ENCODE assay signal across 10 cellular contexts in genomic region chr3:112681822-112682325, GRCh38. TPM values are rescaled to one million over a fixed set of nuclear protein-coding genes. Genes with fewer than 3 reads are reported as not detected.
DNase-seq lines count a peak whose midpoint lies in the region; ATAC-seq and TF ChIP-seq lines count a peak whose summit lies in the region.
"Had no signal": no experiment of that assay in that cellular context is flagged by ENCODE, and none has a peak within 500 bp of the region (broad histone marks: within the 10 kb centered on the region; RNA-seq: fewer than 3 reads in every experiment).

No MANE protein-coding gene starts in this region.

- no peak overlapping the region for H3K4me3 Mint-ChIP-seq in activated T-cell treated with anti-CD3 and anti-CD28 coated beads, Interleukin-2, amount 50 U/mL, for 72 hours
- H3K4me3 Mint-ChIP-seq in activated T-cell treated with anti-CD3 and anti-CD28 coated beads, Interleukin-2, amount 50 U/mL, for 4 hours = no peak overlapping the region
- H3K4me3 Mint-ChIP-seq in activated CD4-positive, alpha-beta T cell treated with anti-CD3 and anti-CD28 coated beads for 36 hours = no peak overlapping the region
- H3K4me3 Mint-ChIP-seq: activated CD8-positive, alpha-beta memory T cell treated with anti-CD3 and anti-CD28 coated beads, Interleukin-2, amount 10 ng/mL, durations not matched to agents 7 days and 5 days had no signal

- no peak for TF ChIP-seq POLR2A in thyroid gland (IDR thresholded peaks at IDR 0.05)

- DNase-seq in activated T-cell treated with anti-CD3 and anti-CD28 coated beads, Interleukin-2, amount 50 U/mL, for 72 hours = no peak
- no peak for DNase-seq in activated T-cell treated with anti-CD3 and anti-CD28 coated beads, Interleukin-2, amount 50 U/mL, for 4 hours
- DNase-seq in RWPE2 (ENCODE audit: low spot score) = no peak
- peak; percentile 95 for DNase-seq in fibroblast of peridontal ligament (ENCODE audit: extremely low read depth)
- DNase-seq in thyroid gland = peak in 1 of 2 donors; percentile 20
- no peak for DNase-seq in stimulated activated CD4-positive, alpha-beta T cell treated with anti-CD3 and anti-CD28 coated beads, Interleukin-4, amount 100 ng/mL, for 4 hours
- no peak for DNase-seq in activated CD4-positive, alpha-beta T cell treated with anti-CD3 and anti-CD28 coated beads for 36 hours
- DNase-seq: activated CD8-positive, alpha-beta memory T cell treated with anti-CD3 and anti-CD28 coated beads, Interleukin-2, amount 10 ng/mL, durations not matched to agents 7 days and 5 days had no signal

- H3K27me3 ChIP-seq in RWPE2 (ENCODE audit: insufficient read depth, poor library complexity, severe bottlenecking) = no peaks in the 10 kb centered on the region
- no peaks in the 10 kb centered on the region for H3K27me3 ChIP-seq in thyroid gland
- H3K27me3 ChIP-seq: BLaER1 had no signal

- 55 to 56% methylated on average over 2 of the region's 2 CpGs for WGBS in thyroid gland, 2 donors

- peak overlapping the region; percentile 55 for H3K27ac Mint-ChIP-seq in activated T-cell treated with anti-CD3 and anti-CD28 coated beads, Interleukin-2, amount 50 U/mL, for 72 hours
- no peak overlapping the region for H3K27ac Mint-ChIP-seq in activated CD4-positive, alpha-beta T cell treated with anti-CD3 and anti-CD28 coated beads for 36 hours
- H3K27ac Mint-ChIP-seq: activated CD8-positive, alpha-beta memory T cell treated with anti-CD3 and anti-CD28 coated beads, Interleukin-2, amount 10 ng/mL, durations not matched to agents 7 days and 5 days had no signal

- H3K36me3 Mint-ChIP-seq in activated T-cell treated with anti-CD3 and anti-CD28 coated beads, Interleukin-2, amount 50 U/mL, for 72 hours (ENCODE audit: insufficient read depth in 2 of 2) = no peaks in the 10 kb centered on the region
- no peaks in the 10 kb centered on the region for H3K36me3 Mint-ChIP-seq in activated T-cell treated with anti-CD3 and anti-CD28 coated beads, Interleukin-2, amount 50 U/mL, for 4 hours (ENCODE audit: insufficient read depth)
- no peaks in the 10 kb centered on the region for H3K36me3 Mint-ChIP-seq in activated CD4-positive, alpha-beta T cell treated with anti-CD3 and anti-CD28 coated beads for 36 hours (ENCODE audit: low read depth)

- intact Hi-C loops in thyroid gland (cut with DNase I) = no loop called here
- intact Hi-C loops in activated CD4-positive, alpha-beta T cell treated with anti-CD3 and anti-CD28 coated beads for 36 hours (cut with DNase I, micrococcal nuclease) = no loop called here

- no peak overlapping the region for H3K4me3 ChIP-seq in RWPE2 (ENCODE audit: severe bottlenecking)
- H3K4me3 ChIP-seq in thyroid gland (replicated peaks in 1 of 3) = no peak overlapping the region
- H3K4me3 ChIP-seq: BLaER1 had no signal

- peaks cover 22% of the 10 kb centered on the region for H3K27me3 Mint-ChIP-seq in activated T-cell treated with anti-CD3 and anti-CD28 coated beads, Interleukin-2, amount 50 U/mL, for 72 hours (ENCODE audit: low read depth)
- H3K27me3 Mint-ChIP-seq in activated T-cell treated with anti-CD3 and anti-CD28 coated beads, Interleukin-2, amount 50 U/mL, for 4 hours (ENCODE audit: low read depth) = peaks cover 3% of the 10 kb centered on the region
- H3K27me3 Mint-ChIP-seq in activated CD4-positive, alpha-beta T cell treated with anti-CD3 and anti-CD28 coated beads for 36 hours = peaks cover 8% of the 10 kb centered on the region

- POLR2A ChIA-PET in activated CD4-positive, alpha-beta T cell treated with anti-CD3 and anti-CD28 coated beads for 36 hours (lab: Charles Lee) = interaction anchor here (0.6 kb wide), 1 partner anchor 856 kb away, joined by 4 read pairs; no protein-coding TSS in a partner anchor

- H3K27ac ChIP-seq in RWPE2 (ENCODE audit: poor library complexity, severe bottlenecking) (peak overlapping the region; percentile 79), thyroid gland (peak overlapping the region; percentile 34 to 75 (median 59))
- H3K27ac ChIP-seq: BLaER1 had no signal

- TF ChIP-seq CTCF in RWPE2 (IDR thresholded peaks at IDR 0.05; ENCODE audit: poor library complexity, severe bottlenecking) (no peak), thyroid gland (IDR thresholded peaks at IDR 0.05) (no peak)

- H3K36me3 ChIP-seq in RWPE2 (ENCODE audit: low read depth) (no peaks in the 10 kb centered on the region), thyroid gland (no peaks in the 10 kb centered on the region)
- H3K36me3 ChIP-seq: BLaER1 had no signal

- peaks cover 32% of the 10 kb centered on the region for H3K4me1 ChIP-seq in RWPE2 (ENCODE audit: insufficient read depth, poor library complexity, severe bottlenecking)
- H3K4me1 ChIP-seq in thyroid gland = peaks cover 21 to 27% of the 10 kb centered on the region in 2 donors
- H3K4me1 ChIP-seq: BLaER1 had no signal

- H3K9me3 ChIP-seq in RWPE2 (ENCODE audit: severe bottlenecking) (no peaks in the 10 kb centered on the region), thyroid gland (no peaks in the 10 kb centered on the region)
- H3K9me3 ChIP-seq: BLaER1 had no signal

- no peak for ATAC-seq in activated T-cell treated with anti-CD3 and anti-CD28 coated beads, Interleukin-2, amount 50 U/mL, for 72 hours (replicated peaks in 1 of 2)
- ATAC-seq in activated T-cell treated with anti-CD3 and anti-CD28 coated beads, Interleukin-2, amount 50 U/mL, for 4 hours = no peak
- ATAC-seq in RWPE2 (ENCODE audit: low read depth) (peak; percentile 63; the same call in 2 of the 3 replicates), GM21786 (IDR thresholded peaks at IDR 0.05; ENCODE audit: unreplicated experiment) (no peak)
- ATAC-seq in activated CD4-positive, alpha-beta T cell treated with anti-CD3 and anti-CD28 coated beads for 36 hours = no peak
- ATAC-seq: activated CD8-positive, alpha-beta memory T cell treated with anti-CD3 and anti-CD28 coated beads, Interleukin-2, amount 10 ng/mL, durations not matched to agents 7 days and 5 days had no signal

- CTCF ChIA-PET in activated CD4-positive, alpha-beta T cell treated with anti-CD3 and anti-CD28 coated beads for 36 hours (lab: Charles Lee) = interaction anchor here (0.6 to 1.0 kb wide), 4 partner anchors 24 to 313 kb away, joined by 3 read pairs; no protein-coding TSS in a partner anchor

- peaks cover 13% of the 10 kb centered on the region for H3K4me1 Mint-ChIP-seq in activated T-cell treated with anti-CD3 and anti-CD28 coated beads, Interleukin-2, amount 50 U/mL, for 72 hours (ENCODE audit: low read depth)
- peaks cover 12% of the 10 kb centered on the region for H3K4me1 Mint-ChIP-seq in activated T-cell treated with anti-CD3 and anti-CD28 coated beads, Interleukin-2, amount 50 U/mL, for 4 hours (ENCODE audit: low read depth)
- H3K4me1 Mint-ChIP-seq in activated CD4-positive, alpha-beta T cell treated with anti-CD3 and anti-CD28 coated beads for 36 hours = peaks cover 11% of the 10 kb centered on the region

- no peaks in the 10 kb centered on the region for H3K9me3 Mint-ChIP-seq in activated T-cell treated with anti-CD3 and anti-CD28 coated beads, Interleukin-2, amount 50 U/mL, for 72 hours
- no peaks in the 10 kb centered on the region for H3K9me3 Mint-ChIP-seq in activated T-cell treated with anti-CD3 and anti-CD28 coated beads, Interleukin-2, amount 50 U/mL, for 4 hours
- H3K9me3 Mint-ChIP-seq in activated CD4-positive, alpha-beta T cell treated with anti-CD3 and anti-CD28 coated beads for 36 hours (ENCODE audit: low read depth) = no peaks in the 10 kb centered on the region

RNA-seq across cellular contexts. Expression of gene CCDC80, which starts 40.9 kb away (rescaled TPM):
- total RNA-seq in activated T-cell treated with anti-CD3 and anti-CD28 coated beads, Interleukin-2, amount 50 U/mL, for 72 hours = not detected
- under 1 TPM; 0.16 to 0.43 (median 0.30) TPM for total RNA-seq in activated T-cell treated with anti-CD3 and anti-CD28 coated beads, Interleukin-2, amount 50 U/mL, for 4 hours
- total RNA-seq in thyroid gland = 100 to 1,000 TPM in 1 of 4 donors, 10 to 100 TPM in 3; 41.5 to 100 (median 63.7) TPM
- not detected for total RNA-seq in activated CD4-positive, alpha-beta T cell treated with anti-CD3 and anti-CD28 coated beads for 36 hours

Comparison
In these comparisons a context has a peak if more than half of its experiments do, and no peak if none do; other contexts are left out.
1. RNA of gene CCDC80, which starts 40.9 kb away (total RNA-seq): 41.5 to 100 TPM in thyroid gland; 0.16 to 0.43 TPM in activated T-cell treated with anti-CD3 and anti-CD28 coated beads, Interleukin-2, amount 50 U/mL, for 4 hours, not detected in activated T-cell treated with anti-CD3 and anti-CD28 coated beads, Interleukin-2, amount 50 U/mL, for 72 hours and not detected in activated CD4-positive, alpha-beta T cell treated with anti-CD3 and anti-CD28 coated beads for 36 hours; every median in the first group is over 10 times any median in the second.